Comparison of ENCODE assay signal across 23 cellular contexts in the genomic region with DNA sequence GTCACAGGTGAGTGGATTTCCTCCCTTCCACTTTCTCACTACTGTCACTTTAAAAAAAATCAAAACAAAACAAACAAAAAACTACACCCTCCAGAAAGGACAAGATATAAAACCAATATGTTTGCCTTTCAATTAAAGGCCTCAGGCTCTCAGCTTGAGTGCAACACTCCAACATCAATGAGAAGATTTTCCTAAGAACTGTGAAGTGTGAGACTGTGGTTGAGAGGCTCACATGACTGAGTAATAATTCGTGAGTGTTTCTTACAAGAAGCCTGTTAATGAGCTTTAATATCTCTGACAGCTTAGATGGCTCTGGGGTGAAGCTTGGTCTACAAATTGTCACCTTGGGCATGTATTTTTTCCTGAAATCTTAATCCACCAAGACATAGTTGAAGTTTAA.
DNase-seq lines count a peak whose midpoint lies in the region; ATAC-seq and TF ChIP-seq lines count a peak whose summit lies in the region.
"Had no signal": no experiment of that assay in that cellular context is flagged by ENCODE, and none has a peak within 500 bp of the region (broad histone marks: within the 10 kb centered on the region; RNA-seq: fewer than 3 reads in every experiment).

No MANE protein-coding gene starts in this region.

- CTCF ChIA-PET in activated CD4-positive, alpha-beta memory T cell treated with anti-CD3 and anti-CD28 coated beads, Interleukin-2, amount 10 ng/mL, durations not matched to agents 7 days and 5 days (lab: Charles Lee): no interaction called here

- no peak overlapping the region for H3K27ac Mint-ChIP-seq in neural progenitor cell
- no peak overlapping the region for H3K27ac Mint-ChIP-seq in activated CD4-positive, alpha-beta memory T cell treated with anti-CD3 and anti-CD28 coated beads, Interleukin-2, amount 10 ng/mL, durations not matched to agents 7 days and 5 days
- H3K27ac Mint-ChIP-seq: B cell, CD14-positive monocyte, H9, HFFc6, T-cell had no signal

- no peaks in the 10 kb centered on the region for H3K9me3 ChIP-seq in neural progenitor cell (ENCODE audit: low read depth)
- H3K9me3 ChIP-seq: SJCRH30 had no signal

- H3K4me2 ChIP-seq in neural progenitor cell: no peak overlapping the region

- H2AFZ ChIP-seq in neural progenitor cell (replicated peaks): no peak overlapping the region

- DNase-seq in NCI-H2227 (lab: John Stamatoyannopoulos, UW; ENCODE audit: unreplicated experiment): peak; percentile 28
- DNase-seq in NCI-H2227 treated with DMSO at 0.1 percent for 48 hours (lab: John Stamatoyannopoulos, UW): no peak
- DNase-seq in NCI-H1417 treated with DMSO at 0.1 percent for 48 hours (lab: John Stamatoyannopoulos, UW): peak; percentile 24
- peak; percentile 68 for DNase-seq in NCI-H69 (lab: John Stamatoyannopoulos, UW)
- peak; percentile 18 for DNase-seq in retinal pigment epithelial cell (ENCODE audit: low read depth)
- no peak for DNase-seq in neural progenitor cell (ENCODE audit: low spot score)
- no peak for DNase-seq in activated CD4-positive, alpha-beta memory T cell treated with anti-CD3 and anti-CD28 coated beads, Interleukin-2, amount 10 ng/mL, durations not matched to agents 7 days and 5 days
- DNase-seq: DND-41, H9, HFFc6, KBM-7, MM.1S, NCI-H1092, NCI-H1694, NCI-H748 treated with DMSO at 0.1 percent for 48 hours, OCI-M1, T-cell had no signal

- no peaks in the 10 kb centered on the region for H3F3A ChIP-seq in neural progenitor cell (ENCODE audit: low read depth)

- ATAC-seq in HG03565 (IDR thresholded peaks at IDR 0.05; ENCODE audit: unreplicated experiment): no peak
- ATAC-seq: GM12878, T-cell had no signal

- no peaks in the 10 kb centered on the region for H3K27me3 Mint-ChIP-seq in neural progenitor cell (ENCODE audit: insufficient read depth, low read depth)
- no peaks in the 10 kb centered on the region for H3K27me3 Mint-ChIP-seq in activated CD4-positive, alpha-beta memory T cell treated with anti-CD3 and anti-CD28 coated beads, Interleukin-2, amount 10 ng/mL, durations not matched to agents 7 days and 5 days
- H3K27me3 Mint-ChIP-seq: B cell, T-cell had no signal

- H3K4me3 ChIP-seq in retinal pigment epithelial cell (ENCODE audit: low read length) (no peak overlapping the region), neural progenitor cell (no peak overlapping the region)
- H3K4me3 ChIP-seq: GM12878, SJCRH30 had no signal

- H3K36me3 ChIP-seq in neural progenitor cell: no peaks in the 10 kb centered on the region
- H3K36me3 ChIP-seq: SJCRH30 had no signal

- no peak overlapping the region for H3K9ac ChIP-seq in neural progenitor cell

- peaks cover 13% of the 10 kb centered on the region for H3K4me1 Mint-ChIP-seq in neural progenitor cell
- H3K4me1 Mint-ChIP-seq in activated CD4-positive, alpha-beta memory T cell treated with anti-CD3 and anti-CD28 coated beads, Interleukin-2, amount 10 ng/mL, durations not matched to agents 7 days and 5 days: no peaks in the 10 kb centered on the region
- H3K4me1 Mint-ChIP-seq: B cell, CD14-positive monocyte, H9, T-cell had no signal

- no peaks in the 10 kb centered on the region for H3K36me3 Mint-ChIP-seq in neural progenitor cell
- H3K36me3 Mint-ChIP-seq in activated CD4-positive, alpha-beta memory T cell treated with anti-CD3 and anti-CD28 coated beads, Interleukin-2, amount 10 ng/mL, durations not matched to agents 7 days and 5 days (ENCODE audit: low read depth): no peaks in the 10 kb centered on the region
- H3K36me3 Mint-ChIP-seq: CD14-positive monocyte, T-cell had no signal

- H3K27me3 ChIP-seq in neural progenitor cell: no peaks in the 10 kb centered on the region
- H3K27me3 ChIP-seq: SJCRH30 had no signal

- POLR2A ChIA-PET in activated CD4-positive, alpha-beta memory T cell treated with anti-CD3 and anti-CD28 coated beads, Interleukin-2, amount 10 ng/mL, durations not matched to agents 7 days and 5 days (lab: Charles Lee): no interaction called here

- TF ChIP-seq CTCF in retinal pigment epithelial cell (conservative IDR thresholded peaks at IDR 0.05; ENCODE audit: low read depth, low read length): no peak
- no peak for TF ChIP-seq CTCF in neural progenitor cell (IDR thresholded peaks at IDR 0.05)

- H3K79me2 ChIP-seq in neural progenitor cell (ENCODE audit: low read depth): no peaks in the 10 kb centered on the region

- no peaks in the 10 kb centered on the region for H3K9me3 Mint-ChIP-seq in neural progenitor cell
- no peaks in the 10 kb centered on the region for H3K9me3 Mint-ChIP-seq in activated CD4-positive, alpha-beta memory T cell treated with anti-CD3 and anti-CD28 coated beads, Interleukin-2, amount 10 ng/mL, durations not matched to agents 7 days and 5 days
- H3K9me3 Mint-ChIP-seq: H9, HFFc6 had no signal

- no peak overlapping the region for H3K4me3 Mint-ChIP-seq in neural progenitor cell
- no peak overlapping the region for H3K4me3 Mint-ChIP-seq in activated CD4-positive, alpha-beta memory T cell treated with anti-CD3 and anti-CD28 coated beads, Interleukin-2, amount 10 ng/mL, durations not matched to agents 7 days and 5 days
- H3K4me3 Mint-ChIP-seq: B cell, CD14-positive monocyte, H9, HFFc6, T-cell had no signal

- no peaks in the 10 kb centered on the region for H3K4me1 ChIP-seq in neural progenitor cell

- H4K20me1 ChIP-seq in neural progenitor cell (ENCODE audit: low read depth): no peaks in the 10 kb centered on the region

- no peak overlapping the region for H3K27ac ChIP-seq in neural progenitor cell
- H3K27ac ChIP-seq: HL-60, SJCRH30 had no signal

Comparison
In these comparisons a context has a peak if more than half of its experiments do, and no peak if none do; other contexts are left out.
1. DNase-seq: peak in NCI-H2227 (single experiment), NCI-H1417 treated with DMSO at 0.1 percent for 48 hours (single experiment), NCI-H69 (single experiment) and retinal pigment epithelial cell (single experiment); none in NCI-H2227 treated with DMSO at 0.1 percent for 48 hours (single experiment), neural progenitor cell (single experiment) and activated CD4-positive, alpha-beta memory T cell treated with anti-CD3 and anti-CD28 coated beads, Interleukin-2, amount 10 ng/mL, durations not matched to agents 7 days and 5 days (single experiment).